In genomic region chr16:75566040-75566888, GRCh38 we compare ENCODE assay signal across 1 cellular context.
A peak's percentile ranks its signal among the peaks of the same experiment; 100 is the strongest.
TF ChIP-seq lines count a peak whose summit lies in the region.

Gene GABARAPL2 (plus strand): TSS chr16:75566379. CDS start chr16:75566487, 108 bp downstream.

TF ChIP-seq in K562, 482 proteins besides CTCF, POLR2A, EP300 and RAD21 (continued from another document and continues in another):
- peak; percentile 11 for TF ChIP-seq TAF1 (IDR thresholded peaks at IDR 0.05; ENCODE audit: control insufficient read depth, extremely low read depth, insufficient read depth, low read length, severe bottlenecking)
- peak; percentile 94 for TF ChIP-seq ZBTB7A (IDR thresholded peaks at IDR 0.05; ENCODE audit: borderline replicate concordance, control insufficient read depth, low read depth, low read length)
- no peak for TF ChIP-seq MED1 (CRISPR knock-in tag; IDR thresholded peaks at IDR 0.05; ENCODE audit: borderline replicate concordance)
- TF ChIP-seq FOXJ3 (CRISPR knock-in tag; IDR thresholded peaks at IDR 0.05), result no peak
- 0 out of 2 replicates have a peak, but pooled peaks have one; percentile 28 for TF ChIP-seq ZSCAN29 (IDR thresholded peaks at IDR 0.05)
- no peak for TF ChIP-seq PURB (CRISPR knock-in tag; IDR thresholded peaks at IDR 0.05; ENCODE audit: low read depth)
- TF ChIP-seq CREM (IDR thresholded peaks at IDR 0.05; ENCODE audit: low read depth), result peak; percentile 69
- no peak; the same call in 1 of the 2 replicates for TF ChIP-seq TCF3 (CRISPR knock-in tag; IDR thresholded peaks at IDR 0.05)
- TF ChIP-seq SRSF1 (IDR thresholded peaks at IDR 0.05; ENCODE audit: low read depth, low read length), result no peak
- TF ChIP-seq MGA (IDR thresholded peaks at IDR 0.05), result no peak
- no peak for TF ChIP-seq ZZZ3 (IDR thresholded peaks at IDR 0.05)
- no peak for TF ChIP-seq HNRNPK (IDR thresholded peaks at IDR 0.05; ENCODE audit: low read depth, low read length, poor library complexity, severe bottlenecking)
- no peak for TF ChIP-seq THAP7 (CRISPR knock-in tag; IDR thresholded peaks at IDR 0.05)
- no peak for TF ChIP-seq ZBTB17 (CRISPR knock-in tag; IDR thresholded peaks at IDR 0.05)
- peak; percentile 55; the same call in 1 of the 2 replicates for TF ChIP-seq FOXJ2 (tag; IDR thresholded peaks at IDR 0.05)
- TF ChIP-seq MNT (conservative IDR thresholded peaks at IDR 0.05), result peak; percentile 62 to 77; a peak in 3 of 4 replicates
- no peak for TF ChIP-seq CREB1 (IDR thresholded peaks at IDR 0.05)
- peak; percentile 57; the same call in 1 of the 2 replicates for TF ChIP-seq CREB1 (CRISPR knock-in tag; IDR thresholded peaks at IDR 0.05)
- TF ChIP-seq ZKSCAN3 (CRISPR knock-in tag; IDR thresholded peaks at IDR 0.05), result no peak
- TF ChIP-seq TRIM25 (IDR thresholded peaks at IDR 0.05; ENCODE audit: borderline replicate concordance), result no peak
- peak; percentile 97 for TF ChIP-seq GABPA (tag; conservative IDR thresholded peaks at IDR 0.05; ENCODE audit: low read depth)
- TF ChIP-seq RBM22 (IDR thresholded peaks at IDR 0.05; ENCODE audit: low read depth, low read length, poor library complexity, severe bottlenecking), result no peak
- no peak for TF ChIP-seq THRA (IDR thresholded peaks at IDR 0.05)
- no peak for TF ChIP-seq MYBL2 (IDR thresholded peaks at IDR 0.05; ENCODE audit: low read depth)
- TF ChIP-seq MYBL2 (CRISPR knock-in tag; IDR thresholded peaks at IDR 0.05; ENCODE audit: borderline replicate concordance), result no peak
- no peak for TF ChIP-seq ZNF444 (CRISPR knock-in tag; IDR thresholded peaks at IDR 0.05)
- no peak for TF ChIP-seq ATF1 (CRISPR knock-in tag; IDR thresholded peaks at IDR 0.05)
- peak; percentile 74 for TF ChIP-seq ATF1 (tag; IDR thresholded peaks at IDR 0.05)
- TF ChIP-seq YY1 (IDR thresholded peaks at IDR 0.05; ENCODE audit: borderline replicate concordance in 1 of 3, control insufficient read depth in 1 of 3, extremely low read depth in 1 of 3, insufficient read depth in 3 of 3, insufficient read length in 1 of 3, insufficient replicate concordance in 2 of 3, low read depth in 1 of 3, low read length in 2 of 3), result peak; percentile 28 to 86 (median 84)
